2 cellular contexts compared by ENCODE assay signal in genomic region chr20:44224651-44225050, GRCh38.
A peak's percentile ranks its signal among the peaks of the same experiment; 100 is the strongest.
TF ChIP-seq lines count a peak whose summit lies in the region.

No MANE protein-coding gene starts in this region.

TF ChIP-seq in K562, 482 proteins besides CTCF, POLR2A, EP300 and RAD21:
- TF ChIP-seq TCF3 (CRISPR knock-in tag; IDR thresholded peaks at IDR 0.05) (0 out of 2 replicates have a peak, but pooled peaks have one; percentile 19), MECOM (CRISPR knock-in tag; IDR thresholded peaks at IDR 0.05) (peak; percentile 59), ELF4 (CRISPR knock-in tag; IDR thresholded peaks at IDR 0.05) (no peak), ZNF512 (tag; IDR thresholded peaks at IDR 0.05) (no peak), NELFE (IDR thresholded peaks at IDR 0.05; ENCODE audit: insufficient read depth, insufficient read length) (no peak), PBX2 (CRISPR knock-in tag; IDR thresholded peaks at IDR 0.05; ENCODE audit: low read depth) (no peak), PBX2 (tag; conservative IDR thresholded peaks at IDR 0.05; ENCODE audit: low read depth) (0 out of 2 replicates have a peak, but pooled peaks have one; percentile 18), PKNOX1 (IDR thresholded peaks at IDR 0.05) (peak; percentile 63)
TF ChIP-seq in K562: peak in this region for 4.

TF ChIP-seq in GM23338, 12 proteins besides CTCF, POLR2A, EP300 and RAD21:
- no peak for TF ChIP-seq EZH2phosphoT487 (IDR thresholded peaks at IDR 0.05; ENCODE audit: unreplicated experiment)
- no peak for TF ChIP-seq JUNB (IDR thresholded peaks at IDR 0.05; ENCODE audit: unreplicated experiment)
- TF ChIP-seq CREB1 (CRISPR knock-in tag; IDR thresholded peaks at IDR 0.05; ENCODE audit: low read depth) = no peak
- TF ChIP-seq POLR2AphosphoS5 (IDR thresholded peaks at IDR 0.05; ENCODE audit: low read depth) = no peak
- no peak for TF ChIP-seq EZH2 (IDR thresholded peaks at IDR 0.05; ENCODE audit: low read depth, unreplicated experiment)
- TF ChIP-seq ZNF114 (CRISPR knock-in tag; IDR thresholded peaks at IDR 0.05) = no peak
- TF ChIP-seq NANOG (IDR thresholded peaks at IDR 0.05; ENCODE audit: borderline replicate concordance) = no peak
